ENCODE assay signal across 7 cellular contexts in the genomic region with DNA sequence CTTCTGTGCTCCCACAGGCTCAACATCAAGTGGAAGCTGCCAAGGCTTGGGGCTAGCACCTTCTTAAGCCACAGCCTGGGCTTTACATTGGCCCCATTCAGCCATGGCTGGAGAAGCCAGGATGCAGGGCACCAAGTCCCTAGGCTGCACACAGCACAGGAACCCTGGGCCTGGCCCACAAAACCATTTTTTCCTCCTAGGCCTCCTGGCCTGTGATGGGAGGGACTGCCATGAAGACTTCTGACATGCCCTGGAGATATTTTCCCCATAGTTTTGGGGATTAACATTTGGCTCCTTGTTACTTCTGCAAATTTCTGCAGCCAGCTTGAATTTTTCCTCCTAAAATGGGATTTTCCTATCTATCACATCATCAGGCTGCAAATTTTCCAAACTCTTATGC. TPM values are rescaled to one million over a fixed set of nuclear protein-coding genes. Genes with fewer than 3 reads are reported as not detected.
"Had no signal": no experiment of that assay in that cellular context is flagged by ENCODE, and none has a peak within 500 bp of the region (broad histone marks: within the 10 kb centered on the region; RNA-seq: fewer than 3 reads in every experiment).

No MANE protein-coding gene starts in this region.

RNA-seq across cellular contexts. Expression of a gene that starts 2.2 kb away (rescaled TPM):
- total RNA-seq: GM23248, GM23338, H1, H4, H7, H9, HFFc6 had no signal
- polyA plus RNA-seq: GM23248, GM23338, H1 had no signal

RNA-seq across cellular contexts. Expression of a gene that starts 20.7 kb away (rescaled TPM):
- total RNA-seq: GM23248, GM23338, H1, H4, H7, H9, HFFc6 had no signal
- polyA plus RNA-seq: GM23248, GM23338, H1 had no signal
